Comparison of ENCODE assay signal across 16 cellular contexts in the genomic region with DNA sequence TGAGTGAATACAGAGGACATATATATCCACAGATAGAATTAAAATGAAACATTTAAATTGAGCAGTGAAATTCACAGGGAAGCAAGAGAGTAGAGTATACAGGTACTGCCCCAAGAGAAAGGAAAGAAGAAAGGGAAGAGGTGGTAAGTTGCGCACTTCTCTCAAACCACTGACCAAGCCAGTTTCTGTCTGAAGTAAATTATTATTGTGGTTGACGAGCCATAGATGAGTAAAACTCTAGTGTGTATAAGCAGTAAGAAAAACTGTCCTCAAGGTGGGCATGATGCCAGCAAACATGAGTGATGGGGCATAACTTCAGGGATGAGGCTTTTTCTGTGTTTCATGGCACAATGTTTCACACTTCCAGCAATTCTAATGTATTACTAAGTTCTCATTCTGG.
A peak's percentile ranks its signal among the peaks of the same experiment; 100 is the strongest.
DNase-seq lines count a peak whose midpoint lies in the region; TF ChIP-seq lines count a peak whose summit lies in the region.
"Had no signal": no experiment of that assay in that cellular context is flagged by ENCODE, and none has a peak within 500 bp of the region (broad histone marks: within the 10 kb centered on the region; RNA-seq: fewer than 3 reads in every experiment).

No MANE protein-coding gene starts in this region.

- peaks cover 9% of the 10 kb centered on the region for H3K4me1 Mint-ChIP-seq in activated naive CD4-positive, alpha-beta T cell treated with anti-CD3 and anti-CD28 coated beads, Interleukin-2, amount 50 U/mL, for 24 hours
- H3K4me1 Mint-ChIP-seq in activated naive CD4-positive, alpha-beta T cell treated with anti-CD3 and anti-CD28 coated beads, Interleukin-2, amount 10 ng/mL, durations not matched to agents 7 days and 5 days = peaks cover 13% of the 10 kb centered on the region

- CTCF ChIA-PET in activated naive CD4-positive, alpha-beta T cell treated with anti-CD3 and anti-CD28 coated beads, Interleukin-2, amount 10 ng/mL, durations not matched to agents 7 days and 5 days (lab: Charles Lee) = no interaction called here

- H3K27me3 Mint-ChIP-seq in activated naive CD4-positive, alpha-beta T cell treated with anti-CD3 and anti-CD28 coated beads, Interleukin-2, amount 50 U/mL, for 24 hours = peaks cover 6% of the 10 kb centered on the region
- peaks cover 20% of the 10 kb centered on the region for H3K27me3 Mint-ChIP-seq in activated naive CD4-positive, alpha-beta T cell treated with anti-CD3 and anti-CD28 coated beads, Interleukin-2, amount 10 ng/mL, durations not matched to agents 7 days and 5 days

- H3K27ac Mint-ChIP-seq in activated naive CD4-positive, alpha-beta T cell treated with anti-CD3 and anti-CD28 coated beads, Interleukin-2, amount 50 U/mL, for 24 hours = peak overlapping the region; percentile 8
- no peak overlapping the region for H3K27ac Mint-ChIP-seq in activated naive CD4-positive, alpha-beta T cell treated with anti-CD3 and anti-CD28 coated beads, Interleukin-2, amount 10 ng/mL, durations not matched to agents 7 days and 5 days

- in situ Hi-C loops in KBM-7 (cut with MboI; ENCODE audit: low pct_unique_long_range_greater_than_20kb, low sequenced_read_pairs) = no loop called here

- DNase-seq in activated naive CD4-positive, alpha-beta T cell treated with anti-CD3 and anti-CD28 coated beads, Interleukin-2, amount 10 ng/mL, durations not matched to agents 7 days and 5 days = no peak
- DNase-seq in NOMO-1 treated with DMSO at 0.1 percent for 48 hours (lab: John Stamatoyannopoulos, UW; ENCODE audit: unreplicated experiment) (peak; percentile 98), epithelial cell of prostate (ENCODE audit: low read depth, low spot score) (peak; percentile 43), stromal cell of bone marrow (ENCODE audit: low read depth) (peak; percentile 25), GM20000 (ENCODE audit: low spot score) (no peak), KBM-7 (no peak)
- DNase-seq in stimulated activated naive CD4-positive, alpha-beta T cell treated with Interleukin-2 at 50 U/mL for 16 hours (lab: John Stamatoyannopoulos, UW) = no peak
- DNase-seq: activated gamma-delta T cell; Calu3; effector memory CD4-positive, alpha-beta T cell; NCI-H1105 treated with DMSO at 0.1 percent for 48 hours; NCI-H226; ovary; spleen had no signal

- no peaks in the 10 kb centered on the region for H3K36me3 Mint-ChIP-seq in activated naive CD4-positive, alpha-beta T cell treated with anti-CD3 and anti-CD28 coated beads, Interleukin-2, amount 50 U/mL, for 24 hours
- H3K36me3 Mint-ChIP-seq in activated naive CD4-positive, alpha-beta T cell treated with anti-CD3 and anti-CD28 coated beads, Interleukin-2, amount 10 ng/mL, durations not matched to agents 7 days and 5 days = no peaks in the 10 kb centered on the region

- no peak for TF ChIP-seq CTCF in GM20000 (IDR thresholded peaks at IDR 0.05; ENCODE audit: extremely low read depth, missing control alignments)

- H3K27ac ChIP-seq in epithelial cell of prostate = no peak overlapping the region
- H3K27ac ChIP-seq: cardiac muscle cell, ovary, spleen had no signal

- no peak overlapping the region for H3K4me3 Mint-ChIP-seq in activated naive CD4-positive, alpha-beta T cell treated with anti-CD3 and anti-CD28 coated beads, Interleukin-2, amount 50 U/mL, for 24 hours
- H3K4me3 Mint-ChIP-seq in activated naive CD4-positive, alpha-beta T cell treated with anti-CD3 and anti-CD28 coated beads, Interleukin-2, amount 10 ng/mL, durations not matched to agents 7 days and 5 days = no peak overlapping the region

- H3K9me3 Mint-ChIP-seq in activated naive CD4-positive, alpha-beta T cell treated with anti-CD3 and anti-CD28 coated beads, Interleukin-2, amount 50 U/mL, for 24 hours = no peaks in the 10 kb centered on the region
- no peaks in the 10 kb centered on the region for H3K9me3 Mint-ChIP-seq in activated naive CD4-positive, alpha-beta T cell treated with anti-CD3 and anti-CD28 coated beads, Interleukin-2, amount 10 ng/mL, durations not matched to agents 7 days and 5 days

Comparison
In these comparisons a context has a peak if more than half of its experiments do, and no peak if none do; other contexts are left out.
1. DNase-seq: peak in NOMO-1 treated with DMSO at 0.1 percent for 48 hours (single experiment), epithelial cell of prostate (single experiment) and stromal cell of bone marrow (single experiment); none in activated naive CD4-positive, alpha-beta T cell treated with anti-CD3 and anti-CD28 coated beads, Interleukin-2, amount 10 ng/mL, durations not matched to agents 7 days and 5 days (single experiment), GM20000 (single experiment), stimulated activated naive CD4-positive, alpha-beta T cell treated with Interleukin-2 at 50 U/mL for 16 hours (single experiment) and KBM-7 (single experiment).